ENCODE assay signal across 11 cellular contexts in genomic region chr5:56215019-56215830, GRCh38. TPM values are rescaled to one million over a fixed set of nuclear protein-coding genes. Genes with fewer than 3 reads are reported as not detected.
"Had no signal": no experiment of that assay in that cellular context is flagged by ENCODE, and none has a peak within 500 bp of the region (broad histone marks: within the 10 kb centered on the region; RNA-seq: fewer than 3 reads in every experiment).

No MANE protein-coding gene starts in this region.

- FAIRE-seq: K562 had no signal

- H3K4me3 ChIP-seq: GM23248, HAP-1, K562 had no signal

- DNase-seq: GM23248, GOT3, H7, HFFc6, IMR-90, KG1 had no signal

- ATAC-seq: HCT116, K562 had no signal

- H2AFZ ChIP-seq: GM23248 had no signal

- H3K36me3 ChIP-seq: HAP-1 had no signal

- H3K9ac ChIP-seq: GM23248 had no signal

- H3K27ac ChIP-seq: GM23248, HL-60 had no signal

- H3K4me1 ChIP-seq: HAP-1 had no signal

RNA-seq across cellular contexts. Expression of gene ANKRD55, which starts 17.9 kb away (rescaled TPM):
- total RNA-seq: GM23248, H7, HFFc6, HT1080, IMR-90 had no signal
- polyA plus RNA-seq: GM23248, IMR-90 had no signal
